10 cellular contexts compared by ENCODE assay signal in genomic region chr3:41681479-41681878, GRCh38.
DNase-seq lines count a peak whose midpoint lies in the region; ATAC-seq and TF ChIP-seq lines count a peak whose summit lies in the region.
"Had no signal": no experiment of that assay in that cellular context is flagged by ENCODE, and none has a peak within 500 bp of the region (broad histone marks: within the 10 kb centered on the region; RNA-seq: fewer than 3 reads in every experiment).

No MANE protein-coding gene starts in this region.

- H3K27me3 Mint-ChIP-seq in CD14-positive monocyte (ENCODE audit: low read depth in 3 of 3) = peaks cover 0 to 3% (median 0%) of the 10 kb centered on the region in 3 donors

- H3K4me1 ChIP-seq in transverse colon = peaks cover 0 to 19% (median 5%) of the 10 kb centered on the region in 4 donors
- H3K4me1 ChIP-seq: neural progenitor cell had no signal

- H3K9me3 Mint-ChIP-seq in CD14-positive monocyte = peaks cover 0 to 3% (median 0%) of the 10 kb centered on the region in 7 donors
- H3K9me3 Mint-ChIP-seq: neural progenitor cell had no signal

- H3K36me3 Mint-ChIP-seq in CD14-positive monocyte = peaks cover 2 to 3% of the 10 kb centered on the region in 2 donors

- intact Hi-C loops in CD14-positive monocyte (cut with micrococcal nuclease) (no loop called here), transverse colon (cut with DNase I; ENCODE audit: low total_unique reads) (no loop called here)

- H3K27ac Mint-ChIP-seq in CD14-positive monocyte = no peak overlapping the region

- no peaks in the 10 kb centered on the region for H3K36me3 ChIP-seq in transverse colon
- H3K36me3 ChIP-seq: neural progenitor cell had no signal

- in situ Hi-C loops in transverse colon (cut with MboI; ENCODE audit: low pct_ligation_motif_present in 1 of 4, low pct_unique_long_range_greater_than_20kb in 1 of 4, low sequenced_read_pairs in 3 of 4) = no loop called here

- H3K4me1 Mint-ChIP-seq in CD14-positive monocyte = no peaks in the 10 kb centered on the region

- 76% methylated on average over 3 of the region's 3 CpGs; no CpG with 5 or more reads in 1 of the 2 donors for WGBS in transverse colon (ENCODE audit: low coverage in 1 of 2), 2 donors

- H3K4me3 ChIP-seq in AG04450 (ENCODE audit: low read depth, low read length) (no peak overlapping the region), transverse colon (peak overlapping the region in 1 of 4 donors; percentile 5)
- H3K4me3 ChIP-seq in Jurkat, Clone E6-1 (ENCODE audit: low read length) = no peak overlapping the region
- H3K4me3 ChIP-seq: neural progenitor cell had no signal

- TF ChIP-seq EP300 in transverse colon (IDR thresholded peaks at IDR 0.05; ENCODE audit: low read depth) = no peak

- TF ChIP-seq CTCF in AG04450 (IDR thresholded peaks at IDR 0.05; ENCODE audit: low read depth, low read length) (no peak), CD14-positive monocyte (IDR thresholded peaks at IDR 0.05) (no peak), transverse colon (IDR thresholded peaks at IDR 0.05) (no peak)

- H3K27me3 ChIP-seq in AG04450 (ENCODE audit: control insufficient read depth, insufficient read depth, low read length) (no peaks in the 10 kb centered on the region), transverse colon (no peaks in the 10 kb centered on the region)
- H3K27me3 ChIP-seq: neural progenitor cell had no signal

- H3K9me3 ChIP-seq in AG04450 (ENCODE audit: control insufficient read depth, insufficient read depth, low read length) (no peaks in the 10 kb centered on the region), transverse colon (no peaks in the 10 kb centered on the region)

- no peak for TF ChIP-seq POLR2A in transverse colon (IDR thresholded peaks at IDR 0.05)

- DNase-seq in AG04450 (ENCODE audit: low read depth, low spot score) (peak; percentile 74), amniotic epithelial cell (ENCODE audit: low read depth) (peak; percentile 96), islet precursor cell (peak; percentile 63), CD14-positive monocyte (ENCODE audit: low spot score) (no peak), hypothalamus (lab: John Stamatoyannopoulos, UW) (no peak), transverse colon (no peak)
- DNase-seq in Jurkat, Clone E6-1 (ENCODE audit: low read depth, low spot score) = peak; percentile 5
- DNase-seq: stimulated activated naive CD4-positive, alpha-beta T cell had no signal

- no peak overlapping the region for H3K4me3 Mint-ChIP-seq in CD14-positive monocyte
- H3K4me3 Mint-ChIP-seq: neural progenitor cell had no signal

- POLR2A ChIA-PET in AG04450 (lab: Yijun Ruan, JAX) = interaction anchor here (1.0 kb wide), 1 partner anchor 482 kb away, joined by 3 read pairs; the partner anchor contains the start of gene CTNNB1

- CTCF ChIA-PET in AG04450 (lab: Charles Lee) = interaction anchor here (1.5 to 2.2 kb wide), 2 partner anchors 9 to 1097 kb away, joined by 3 to 6 read pairs; no protein-coding TSS in a partner anchor

- ATAC-seq in GM19397 (IDR thresholded peaks at IDR 0.05; ENCODE audit: unreplicated experiment) = no peak

- H3K27ac ChIP-seq in AG04450 (ENCODE audit: low read depth, low read length) (no peak overlapping the region), transverse colon (no peak overlapping the region)
- H3K27ac ChIP-seq: neural progenitor cell had no signal

Comparison
In these comparisons a context has a peak if more than half of its experiments do, and no peak if none do; other contexts are left out.
1. DNase-seq: peak in AG04450 (single experiment), Jurkat, Clone E6-1 (single experiment), amniotic epithelial cell (single experiment) and islet precursor cell (single experiment); none in CD14-positive monocyte (single experiment), hypothalamus (0 of 51) and transverse colon (single experiment).